In genomic region chr20:54194724-54195438, GRCh38 we compare ENCODE assay signal across 11 cellular contexts. TPM values are rescaled to one million over a fixed set of nuclear protein-coding genes. Genes with fewer than 3 reads are reported as not detected.
DNase-seq lines count a peak whose midpoint lies in the region; ATAC-seq and TF ChIP-seq lines count a peak whose summit lies in the region.
"Had no signal": no experiment of that assay in that cellular context is flagged by ENCODE, and none has a peak within 500 bp of the region (broad histone marks: within the 10 kb centered on the region; RNA-seq: fewer than 3 reads in every experiment).

No MANE protein-coding gene starts in this region.

- no peaks in the 10 kb centered on the region for H3K4me1 ChIP-seq in smooth muscle cell (ENCODE audit: low read depth)

- H2AFZ ChIP-seq in smooth muscle cell (ENCODE audit: low read depth) = no peak overlapping the region

- H3K27ac Mint-ChIP-seq in activated naive CD4-positive, alpha-beta T cell treated with anti-CD3 and anti-CD28 coated beads for 36 hours = no peak overlapping the region
- H3K27ac Mint-ChIP-seq: dendritic cell treated with granulocyte-macrophage colony-stimulating factor and Interleukin-4, amounts not matched to agents 40 ng/mL and 50 ng/mL, for 4 days had no signal

- H3K36me3 Mint-ChIP-seq in activated naive CD4-positive, alpha-beta T cell treated with anti-CD3 and anti-CD28 coated beads for 36 hours (ENCODE audit: low read depth) = no peaks in the 10 kb centered on the region

- H3F3A ChIP-seq in smooth muscle cell (ENCODE audit: low read depth) = peaks cover 7% of the 10 kb centered on the region

- no peaks in the 10 kb centered on the region for H4K20me1 ChIP-seq in smooth muscle cell (ENCODE audit: low read depth)

- H3K9me3 Mint-ChIP-seq in activated naive CD4-positive, alpha-beta T cell treated with anti-CD3 and anti-CD28 coated beads for 36 hours = no peaks in the 10 kb centered on the region
- H3K9me3 Mint-ChIP-seq: dendritic cell treated with granulocyte-macrophage colony-stimulating factor and Interleukin-4, amounts not matched to agents 40 ng/mL and 50 ng/mL, for 4 days had no signal

- no peak for ATAC-seq in GM19351 (IDR thresholded peaks at IDR 0.05; ENCODE audit: unreplicated experiment)

- no peak overlapping the region for H3K9ac ChIP-seq in smooth muscle cell (ENCODE audit: low read depth)

- no peaks in the 10 kb centered on the region for H3K9me3 ChIP-seq in smooth muscle cell (replicated peaks; ENCODE audit: low read depth)

- H3K4me3 ChIP-seq in cardiac fibroblast (replicated peaks in 1 of 2; ENCODE audit: low read depth in 2 of 2, low read length in 2 of 2) (no peak overlapping the region), smooth muscle cell (no peak overlapping the region)

- no peaks in the 10 kb centered on the region for H3K4me1 Mint-ChIP-seq in activated naive CD4-positive, alpha-beta T cell treated with anti-CD3 and anti-CD28 coated beads for 36 hours (ENCODE audit: low read depth)

- TF ChIP-seq CTCF in cardiac fibroblast (IDR thresholded peaks at IDR 0.05; ENCODE audit: low read depth, low read length) (peak; percentile 17), smooth muscle cell (IDR thresholded peaks at IDR 0.05; ENCODE audit: borderline replicate concordance, insufficient read depth, poor library complexity, severe bottlenecking) (peak; percentile 33)

- no peaks in the 10 kb centered on the region for H3K27me3 ChIP-seq in smooth muscle cell (ENCODE audit: low read depth)

- CTCF ChIA-PET in activated naive CD4-positive, alpha-beta T cell treated with anti-CD3 and anti-CD28 coated beads for 36 hours (lab: Charles Lee) = interaction anchor here (0.6 to 2.2 kb wide), 3 partner anchors 10 to 91 kb away, joined by 3 to 11 read pairs (median 3); partner anchors contain the start of gene PFDN4

- H3K79me2 ChIP-seq in smooth muscle cell (ENCODE audit: low read depth) = no peaks in the 10 kb centered on the region

- no peaks in the 10 kb centered on the region for H3K36me3 ChIP-seq in smooth muscle cell (ENCODE audit: low read depth)

- DNase-seq in SIG-M5 treated with dmso at 0.1 percent for 504 hours (lab: John Stamatoyannopoulos, UW; ENCODE audit: unreplicated experiment) = peak; percentile 86
- DNase-seq in SIG-M5 (lab: John Stamatoyannopoulos, UW) = no peak
- DNase-seq in M059J (ENCODE audit: low read depth) = peak; percentile 74
- peak in 1 of 2 donors; percentile 51 for DNase-seq in cardiac fibroblast (ENCODE audit: low read depth in 2 of 2)
- DNase-seq in smooth muscle cell (lab: John Stamatoyannopoulos, UW; ENCODE audit: unreplicated experiment) = no peak
- DNase-seq in activated naive CD4-positive, alpha-beta T cell treated with anti-CD3 and anti-CD28 coated beads for 36 hours = no peak
- DNase-seq in NCI-H187 (lab: John Stamatoyannopoulos, UW) = no peak
- DNase-seq: activated effector memory CD4-positive, alpha-beta T cell treated with anti-CD3 and anti-CD28 coated beads, Interleukin-2, amount 50 U/mL, for 16 hours; NCI-H1417 had no signal

- H3K4me3 Mint-ChIP-seq in activated naive CD4-positive, alpha-beta T cell treated with anti-CD3 and anti-CD28 coated beads for 36 hours = no peak overlapping the region
- H3K4me3 Mint-ChIP-seq: dendritic cell treated with granulocyte-macrophage colony-stimulating factor and Interleukin-4, amounts not matched to agents 40 ng/mL and 50 ng/mL, for 4 days had no signal

- WGBS in smooth muscle cell (ENCODE audit: low lambda C conversion rate) = 41% methylated on average over 11 of the region's 11 CpGs

- intact Hi-C loops in activated naive CD4-positive, alpha-beta T cell treated with anti-CD3 and anti-CD28 coated beads for 36 hours (cut with micrococcal nuclease) = no loop called here

- peak overlapping the region; percentile 7 for H3K27ac ChIP-seq in smooth muscle cell (ENCODE audit: low read depth)

- H3K4me2 ChIP-seq in smooth muscle cell = peak overlapping the region; percentile 3

- H3K27me3 Mint-ChIP-seq in activated naive CD4-positive, alpha-beta T cell treated with anti-CD3 and anti-CD28 coated beads for 36 hours (ENCODE audit: low read depth) = peaks cover 6% of the 10 kb centered on the region
- H3K27me3 Mint-ChIP-seq: dendritic cell treated with granulocyte-macrophage colony-stimulating factor and Interleukin-4, amounts not matched to agents 40 ng/mL and 50 ng/mL, for 4 days had no signal

RNA-seq across cellular contexts. Expression of gene PFDN4, which starts 13.0 kb away (rescaled TPM):
- 246 and 357 TPM in 2 replicates for total RNA-seq in M059J (2014; rRNA removed; shearing (Covaris generic))
- 198 and 240 TPM in 2 replicates for total RNA-seq in smooth muscle cell
- polyA plus RNA-seq in smooth muscle cell = 47.6 and 60.3 TPM in 2 replicates
- total RNA-seq in activated naive CD4-positive, alpha-beta T cell treated with anti-CD3 and anti-CD28 coated beads for 36 hours = 10 to 100 TPM; 48.8 to 53.3 TPM

RNA-seq across cellular contexts. Expression of gene CYP24A1, which starts 21.1 kb away (rescaled TPM):
- 32.8 and 39.6 TPM in 2 replicates for total RNA-seq in M059J (2014; rRNA removed; shearing (Covaris generic))
- 18.0 and 23.6 TPM in 2 replicates for total RNA-seq in smooth muscle cell
- 0.70 and 2.9 TPM in 2 replicates for polyA plus RNA-seq in smooth muscle cell
- total RNA-seq in activated naive CD4-positive, alpha-beta T cell treated with anti-CD3 and anti-CD28 coated beads for 36 hours = not detected

Comparison
In these comparisons a context has a peak if more than half of its experiments do, and no peak if none do; other contexts are left out.
1. DNase-seq: peak in SIG-M5 treated with dmso at 0.1 percent for 504 hours (single experiment) and M059J (single experiment); none in SIG-M5 (single experiment), smooth muscle cell (single experiment), activated naive CD4-positive, alpha-beta T cell treated with anti-CD3 and anti-CD28 coated beads for 36 hours (single experiment) and NCI-H187 (0 of 2).
2. RNA of gene CYP24A1, which starts 21.1 kb away (total RNA-seq): 32.8 to 39.6 TPM in M059J and 18.0 to 23.6 TPM in smooth muscle cell; not detected in activated naive CD4-positive, alpha-beta T cell treated with anti-CD3 and anti-CD28 coated beads for 36 hours; every median in the first group is over 10 times any median in the second.